Comparison of ENCODE assay signal across 11 cellular contexts in genomic region chr5:177507596-177508216, GRCh38. TPM values are rescaled to one million over a fixed set of nuclear protein-coding genes. Genes with fewer than 3 reads are reported as not detected.
DNase-seq lines count a peak whose midpoint lies in the region; ATAC-seq and TF ChIP-seq lines count a peak whose summit lies in the region.
"Had no signal": no experiment of that assay in that cellular context is flagged by ENCODE, and none has a peak within 500 bp of the region (broad histone marks: within the 10 kb centered on the region; RNA-seq: fewer than 3 reads in every experiment).

No MANE protein-coding gene starts in this region.

- H3K27me3 Mint-ChIP-seq in activated naive CD8-positive, alpha-beta T cell treated with anti-CD3 and anti-CD28 coated beads, Interleukin-2, amount 10 ng/mL, durations not matched to agents 7 days and 5 days = no peaks in the 10 kb centered on the region
- H3K27me3 Mint-ChIP-seq in activated naive CD8-positive, alpha-beta T cell treated with anti-CD3 and anti-CD28 coated beads for 36 hours = no peaks in the 10 kb centered on the region
- peaks cover under 1% of the 10 kb centered on the region for H3K27me3 Mint-ChIP-seq in dendritic cell treated with granulocyte-macrophage colony-stimulating factor and Interleukin-4, amounts not matched to agents 40 ng/mL and 50 ng/mL, for 4 days
- H3K27me3 Mint-ChIP-seq in stimulated activated naive B cell treated with anti-CD40 and anti-IgM and Interleukin-4, amounts not matched to agents 10 μg/mL and 1 μg/mL and 100 μg/mL, for 72 hours = no peaks in the 10 kb centered on the region

- H3K27ac Mint-ChIP-seq in activated naive CD8-positive, alpha-beta T cell treated with anti-CD3 and anti-CD28 coated beads, Interleukin-2, amount 10 ng/mL, durations not matched to agents 7 days and 5 days = peak overlapping the region; percentile 18
- H3K27ac Mint-ChIP-seq in activated naive CD8-positive, alpha-beta T cell treated with anti-CD3 and anti-CD28 coated beads for 36 hours = no peak overlapping the region
- H3K27ac Mint-ChIP-seq in dendritic cell treated with granulocyte-macrophage colony-stimulating factor and Interleukin-4, amounts not matched to agents 40 ng/mL and 50 ng/mL, for 4 days = peak overlapping the region; percentile 96
- peak overlapping the region; percentile 90 for H3K27ac Mint-ChIP-seq in stimulated activated naive B cell treated with anti-CD40 and anti-IgM and Interleukin-4, amounts not matched to agents 10 μg/mL and 1 μg/mL and 100 μg/mL, for 72 hours

- TF ChIP-seq POLR2A in NB4 (IDR thresholded peaks at IDR 0.05; ENCODE audit: extremely low read depth, insufficient read length) = no peak

- no peak overlapping the region for H3K4me3 Mint-ChIP-seq in activated naive CD8-positive, alpha-beta T cell treated with anti-CD3 and anti-CD28 coated beads, Interleukin-2, amount 10 ng/mL, durations not matched to agents 7 days and 5 days
- no peak overlapping the region for H3K4me3 Mint-ChIP-seq in activated naive CD8-positive, alpha-beta T cell treated with anti-CD3 and anti-CD28 coated beads for 36 hours
- H3K4me3 Mint-ChIP-seq in dendritic cell treated with granulocyte-macrophage colony-stimulating factor and Interleukin-4, amounts not matched to agents 40 ng/mL and 50 ng/mL, for 4 days = peak overlapping the region; percentile 97
- peak overlapping the region; percentile 90 to 94 for H3K4me3 Mint-ChIP-seq in stimulated activated naive B cell treated with anti-CD40 and anti-IgM and Interleukin-4, amounts not matched to agents 10 μg/mL and 1 μg/mL and 100 μg/mL, for 72 hours

- H3K9me3 Mint-ChIP-seq in activated naive CD8-positive, alpha-beta T cell treated with anti-CD3 and anti-CD28 coated beads, Interleukin-2, amount 10 ng/mL, durations not matched to agents 7 days and 5 days = no peaks in the 10 kb centered on the region
- H3K9me3 Mint-ChIP-seq in activated naive CD8-positive, alpha-beta T cell treated with anti-CD3 and anti-CD28 coated beads for 36 hours = no peaks in the 10 kb centered on the region
- H3K9me3 Mint-ChIP-seq in dendritic cell treated with granulocyte-macrophage colony-stimulating factor and Interleukin-4, amounts not matched to agents 40 ng/mL and 50 ng/mL, for 4 days = no peaks in the 10 kb centered on the region
- H3K9me3 Mint-ChIP-seq in stimulated activated naive B cell treated with anti-CD40 and anti-IgM and Interleukin-4, amounts not matched to agents 10 μg/mL and 1 μg/mL and 100 μg/mL, for 72 hours = no peaks in the 10 kb centered on the region

- no peaks in the 10 kb centered on the region for H3K9me2 ChIP-seq in hepatocyte (replicated peaks; ENCODE audit: insufficient read depth)

- intact Hi-C loops in dendritic cell treated with granulocyte-macrophage colony-stimulating factor and Interleukin-4, amounts not matched to agents 40 ng/mL and 50 ng/mL, for 4 days (cut with micrococcal nuclease) = loop anchor here (5.0 kb wide), 1 partner anchor 105 kb away; the partner anchor contains the start of gene PFN3

- DNase-seq in activated naive CD8-positive, alpha-beta T cell treated with anti-CD3 and anti-CD28 coated beads, Interleukin-2, amount 10 ng/mL, durations not matched to agents 7 days and 5 days = no peak
- no peak for DNase-seq in activated naive CD8-positive, alpha-beta T cell treated with anti-CD3 and anti-CD28 coated beads for 36 hours
- DNase-seq in NB4 (ENCODE audit: low read depth) (peak; percentile 63), hepatocyte (ENCODE audit: low spot score) (no peak)
- no peak for DNase-seq in stimulated activated naive B cell treated with anti-CD40 and anti-IgM and Interleukin-4, amounts not matched to agents 10 μg/mL and 1 μg/mL and 100 μg/mL, for 72 hours
- DNase-seq: effector CD8-positive, alpha-beta T cell; retina; T-helper 1 cell had no signal

- POLR2A ChIA-PET in activated naive CD8-positive, alpha-beta T cell treated with anti-CD3 and anti-CD28 coated beads, Interleukin-2, amount 10 ng/mL, durations not matched to agents 7 days and 5 days (lab: Charles Lee) = no interaction called here

- no peaks in the 10 kb centered on the region for H3K36me3 ChIP-seq in hepatocyte (replicated peaks; ENCODE audit: insufficient read depth, low read depth)

- H3K4me1 Mint-ChIP-seq in activated naive CD8-positive, alpha-beta T cell treated with anti-CD3 and anti-CD28 coated beads, Interleukin-2, amount 10 ng/mL, durations not matched to agents 7 days and 5 days = peaks cover 9% of the 10 kb centered on the region
- H3K4me1 Mint-ChIP-seq in activated naive CD8-positive, alpha-beta T cell treated with anti-CD3 and anti-CD28 coated beads for 36 hours = peaks cover 14% of the 10 kb centered on the region
- H3K4me1 Mint-ChIP-seq in dendritic cell treated with granulocyte-macrophage colony-stimulating factor and Interleukin-4, amounts not matched to agents 40 ng/mL and 50 ng/mL, for 4 days (ENCODE audit: low read depth) = peaks cover 79% of the 10 kb centered on the region
- peaks cover 54 to 65% of the 10 kb centered on the region in 2 donors for H3K4me1 Mint-ChIP-seq in stimulated activated naive B cell treated with anti-CD40 and anti-IgM and Interleukin-4, amounts not matched to agents 10 μg/mL and 1 μg/mL and 100 μg/mL, for 72 hours

- no peaks in the 10 kb centered on the region for H3K27me3 ChIP-seq in hepatocyte

- no peaks in the 10 kb centered on the region for H4K20me1 ChIP-seq in hepatocyte (ENCODE audit: insufficient read depth, poor library complexity, severe bottlenecking)

- no peak overlapping the region for H3K4me2 ChIP-seq in hepatocyte

- ATAC-seq in activated naive CD8-positive, alpha-beta T cell treated with anti-CD3 and anti-CD28 coated beads, Interleukin-2, amount 10 ng/mL, durations not matched to agents 7 days and 5 days (ENCODE audit: low read depth) = no peak
- ATAC-seq in stimulated activated naive B cell treated with anti-CD40 and anti-IgM and Interleukin-4, amounts not matched to agents 10 μg/mL and 1 μg/mL and 100 μg/mL, for 72 hours (replicated peaks) = peak in 1 of 2 donors; percentile 7
- no peak for ATAC-seq in HG02973 (IDR thresholded peaks at IDR 0.05; ENCODE audit: unreplicated experiment)
- ATAC-seq in GM21360 (IDR thresholded peaks at IDR 0.05; ENCODE audit: unreplicated experiment) = no peak

- H3K27ac ChIP-seq in hepatocyte = no peak overlapping the region

- 94% methylated on average over 17 of the region's 17 CpGs for WGBS in hepatocyte (ENCODE audit: low lambda C conversion rate, missing lambda C conversion rate)

- H3K4me1 ChIP-seq in hepatocyte (ENCODE audit: insufficient read depth) = no peaks in the 10 kb centered on the region

- no peaks in the 10 kb centered on the region for H3K79me2 ChIP-seq in hepatocyte

- no peak overlapping the region for H2AFZ ChIP-seq in hepatocyte

- H3K4me3 ChIP-seq in NB4 (ENCODE audit: low read depth, low read length) (peak overlapping the region; percentile 82), hepatocyte (no peak overlapping the region)

- no peak for TF ChIP-seq CTCF in NB4 (IDR thresholded peaks at IDR 0.05; ENCODE audit: low read depth, low read length)
- TF ChIP-seq CTCF in hepatocyte (IDR thresholded peaks at IDR 0.05; ENCODE audit: poor library complexity) = no peak

- H3K9me3 ChIP-seq in hepatocyte (ENCODE audit: low read depth) = no peaks in the 10 kb centered on the region

- peaks cover 16% of the 10 kb centered on the region for H3K36me3 Mint-ChIP-seq in activated naive CD8-positive, alpha-beta T cell treated with anti-CD3 and anti-CD28 coated beads, Interleukin-2, amount 10 ng/mL, durations not matched to agents 7 days and 5 days
- peaks cover 15% of the 10 kb centered on the region for H3K36me3 Mint-ChIP-seq in activated naive CD8-positive, alpha-beta T cell treated with anti-CD3 and anti-CD28 coated beads for 36 hours
- peaks cover 81% of the 10 kb centered on the region for H3K36me3 Mint-ChIP-seq in dendritic cell treated with granulocyte-macrophage colony-stimulating factor and Interleukin-4, amounts not matched to agents 40 ng/mL and 50 ng/mL, for 4 days (ENCODE audit: low read depth)
- peaks cover 59 to 62% of the 10 kb centered on the region in 2 donors for H3K36me3 Mint-ChIP-seq in stimulated activated naive B cell treated with anti-CD40 and anti-IgM and Interleukin-4, amounts not matched to agents 10 μg/mL and 1 μg/mL and 100 μg/mL, for 72 hours

RNA-seq across cellular contexts. Expression of gene DOK3, which starts 1.9 kb away (rescaled TPM):
- total RNA-seq in activated naive CD8-positive, alpha-beta T cell treated with anti-CD3 and anti-CD28 coated beads, Interleukin-2, amount 10 ng/mL, durations not matched to agents 7 days and 5 days = 1 to 10 TPM; 3.7 to 6.0 TPM
- total RNA-seq in activated naive CD8-positive, alpha-beta T cell treated with anti-CD3 and anti-CD28 coated beads for 36 hours = 1 to 10 TPM; 8.2 to 8.6 TPM
- total RNA-seq in hepatocyte = 3.3 and 3.5 TPM in 2 replicates
- polyA plus RNA-seq in hepatocyte = 2.6 and 3.1 TPM in 2 replicates

RNA-seq across cellular contexts. Expression of gene DDX41, which starts 9.1 kb away (rescaled TPM):
- total RNA-seq in activated naive CD8-positive, alpha-beta T cell treated with anti-CD3 and anti-CD28 coated beads, Interleukin-2, amount 10 ng/mL, durations not matched to agents 7 days and 5 days = 100 to 1,000 TPM; 132 to 135 TPM
- 100 to 1,000 TPM; 211 to 220 TPM for total RNA-seq in activated naive CD8-positive, alpha-beta T cell treated with anti-CD3 and anti-CD28 coated beads for 36 hours
- 45.0 and 65.9 TPM in 2 replicates for total RNA-seq in hepatocyte
- polyA plus RNA-seq in hepatocyte = 42.8 and 50.7 TPM in 2 replicates

RNA-seq across cellular contexts. Expression of gene PDLIM7, which starts 10.3 kb away (rescaled TPM):
- 10 to 100 TPM; 51.6 to 60.6 TPM for total RNA-seq in activated naive CD8-positive, alpha-beta T cell treated with anti-CD3 and anti-CD28 coated beads, Interleukin-2, amount 10 ng/mL, durations not matched to agents 7 days and 5 days
- 10 to 100 TPM; 38.5 to 41.9 TPM for total RNA-seq in activated naive CD8-positive, alpha-beta T cell treated with anti-CD3 and anti-CD28 coated beads for 36 hours
- 43.5 and 57.1 TPM in 2 replicates for total RNA-seq in hepatocyte
- 143 and 156 TPM in 2 replicates for polyA plus RNA-seq in hepatocyte

RNA-seq across cellular contexts. Expression of gene DBN1, which starts 34.3 kb away (rescaled TPM):
- 10 to 100 TPM; 82.5 to 87.0 TPM for total RNA-seq in activated naive CD8-positive, alpha-beta T cell treated with anti-CD3 and anti-CD28 coated beads, Interleukin-2, amount 10 ng/mL, durations not matched to agents 7 days and 5 days
- total RNA-seq in activated naive CD8-positive, alpha-beta T cell treated with anti-CD3 and anti-CD28 coated beads for 36 hours = 100 to 1,000 TPM; 100 to 106 TPM
- total RNA-seq in hepatocyte = 83.7 and 107 TPM in 2 replicates
- polyA plus RNA-seq in hepatocyte = 116 and 122 TPM in 2 replicates

RNA-seq across cellular contexts. Expression of gene FAM193B, which starts 46.7 kb away (rescaled TPM):
- 100 to 1,000 TPM; 142 to 153 TPM for total RNA-seq in activated naive CD8-positive, alpha-beta T cell treated with anti-CD3 and anti-CD28 coated beads, Interleukin-2, amount 10 ng/mL, durations not matched to agents 7 days and 5 days
- 10 to 100 TPM; 47.2 to 52.9 TPM for total RNA-seq in activated naive CD8-positive, alpha-beta T cell treated with anti-CD3 and anti-CD28 coated beads for 36 hours
- 31.4 and 67.6 TPM in 2 replicates for total RNA-seq in hepatocyte
- 76.1 and 136 TPM in 2 replicates for polyA plus RNA-seq in hepatocyte

Comparison
In these comparisons a context has a peak if more than half of its experiments do, and no peak if none do; other contexts are left out.
1. H3K4me3 Mint-ChIP-seq: peak in dendritic cell treated with granulocyte-macrophage colony-stimulating factor and Interleukin-4, amounts not matched to agents 40 ng/mL and 50 ng/mL, for 4 days (single experiment) and stimulated activated naive B cell treated with anti-CD40 and anti-IgM and Interleukin-4, amounts not matched to agents 10 μg/mL and 1 μg/mL and 100 μg/mL, for 72 hours (2 of 2); none in activated naive CD8-positive, alpha-beta T cell treated with anti-CD3 and anti-CD28 coated beads, Interleukin-2, amount 10 ng/mL, durations not matched to agents 7 days and 5 days (single experiment) and activated naive CD8-positive, alpha-beta T cell treated with anti-CD3 and anti-CD28 coated beads for 36 hours (single experiment).